Comparison of ENCODE assay signal across 22 cellular contexts in genomic region chr1:60547821-60548220, GRCh38.
A peak's percentile ranks its signal among the peaks of the same experiment; 100 is the strongest.
DNase-seq lines count a peak whose midpoint lies in the region; ATAC-seq and TF ChIP-seq lines count a peak whose summit lies in the region.
"Had no signal": no experiment of that assay in that cellular context is flagged by ENCODE, and none has a peak within 500 bp of the region (broad histone marks: within the 10 kb centered on the region; RNA-seq: fewer than 3 reads in every experiment).

No MANE protein-coding gene starts in this region.

- no peak for TF ChIP-seq POLR2A in right lobe of liver (IDR thresholded peaks at IDR 0.05)

- no peaks in the 10 kb centered on the region for H3K4me1 ChIP-seq in upper lobe of right lung
- H3K4me1 ChIP-seq in right lobe of liver = no peaks in the 10 kb centered on the region
- H3K4me1 ChIP-seq: left ventricle myocardium inferior had no signal

- H3K27ac ChIP-seq in VCaP (peak overlapping the region; percentile 57), upper lobe of right lung (no peak overlapping the region), right lobe of liver (no peak overlapping the region)
- H3K27ac ChIP-seq: 22Rv1, BLaER1, left ventricle myocardium inferior had no signal

- no peak for TF ChIP-seq CTCF in VCaP (conservative IDR thresholded peaks at IDR 0.05)
- TF ChIP-seq CTCF in upper lobe of right lung (IDR thresholded peaks at IDR 0.05) = no peak
- no peak for TF ChIP-seq CTCF in right lobe of liver (IDR thresholded peaks at IDR 0.05)

- ATAC-seq in upper lobe of right lung = peak; percentile 22
- no peak for ATAC-seq in HG03378 (IDR thresholded peaks at IDR 0.05; ENCODE audit: unreplicated experiment)
- ATAC-seq in right lobe of liver = no peak
- ATAC-seq: WTC11 had no signal

- H3K36me3 ChIP-seq in upper lobe of right lung (no peaks in the 10 kb centered on the region), right lobe of liver (no peaks in the 10 kb centered on the region)
- H3K36me3 ChIP-seq: BLaER1, left ventricle myocardium inferior had no signal

- intact Hi-C loops in upper lobe of right lung (cut with DNase I) (no loop called here), right lobe of liver (cut with DNase I) (no loop called here)

- DNase-seq in NCI-H748 (lab: John Stamatoyannopoulos, UW; ENCODE audit: unreplicated experiment) (peak; percentile 4), NCI-H748 treated with DMSO at 0.1 percent for 48 hours (lab: John Stamatoyannopoulos, UW) (no peak), midbrain (lab: John Stamatoyannopoulos, UW) (peak; percentile 19), upper lobe of right lung (no peak), GDM1 (lab: John Stamatoyannopoulos, UW) (no peak), right lobe of liver (no peak)
- DNase-seq: activated CD4-positive, alpha-beta T cell treated with anti-CD3 and anti-CD28 coated beads, Interleukin-2, amount 50 U/mL, for 48 hours; activated gamma-delta T cell treated with Interleukin-2 at 50 U/mL for 16 hours; amniotic stem cell; effector memory CD4-positive, alpha-beta T cell; IMR-90; left ventricle myocardium inferior; NCI-H524 treated with DMSO at 0.1 percent for 48 hours; SHP77 treated with DMSO at 0.1 percent for 48 hours; stimulated activated CD4-positive, alpha-beta T cell treated with anti-CD3 and anti-CD28 coated beads, Interleukin-1b, Interleukin-23, amount 100 ng/mL, for 48 hours; stimulated activated naive CD4-positive, alpha-beta T cell; trophoblast cell had no signal

- 94% methylated on average over 2 of the region's 4 CpGs for WGBS in right lobe of liver (ENCODE audit: insufficient coverage, low coverage, low lambda C conversion rate, missing lambda C conversion rate)

- no peak overlapping the region for H3K4me3 ChIP-seq in upper lobe of right lung
- H3K4me3 ChIP-seq in right lobe of liver = no peak overlapping the region
- H3K4me3 ChIP-seq: BLaER1, left ventricle myocardium inferior had no signal

- no peaks in the 10 kb centered on the region for H3K9me3 ChIP-seq in upper lobe of right lung
- no peaks in the 10 kb centered on the region for H3K9me3 ChIP-seq in right lobe of liver
- H3K9me3 ChIP-seq: BLaER1, left ventricle myocardium inferior had no signal

- H3K27me3 ChIP-seq in upper lobe of right lung = no peaks in the 10 kb centered on the region
- no peaks in the 10 kb centered on the region for H3K27me3 ChIP-seq in right lobe of liver
- H3K27me3 ChIP-seq: BLaER1 had no signal

Comparison
In these comparisons a context has a peak if more than half of its experiments do, and no peak if none do; other contexts are left out.
1. DNase-seq: peak in NCI-H748 (single experiment) and midbrain (single experiment); none in NCI-H748 treated with DMSO at 0.1 percent for 48 hours (single experiment), upper lobe of right lung (single experiment), GDM1 (single experiment) and right lobe of liver (0 of 3).